In the genomic region with DNA sequence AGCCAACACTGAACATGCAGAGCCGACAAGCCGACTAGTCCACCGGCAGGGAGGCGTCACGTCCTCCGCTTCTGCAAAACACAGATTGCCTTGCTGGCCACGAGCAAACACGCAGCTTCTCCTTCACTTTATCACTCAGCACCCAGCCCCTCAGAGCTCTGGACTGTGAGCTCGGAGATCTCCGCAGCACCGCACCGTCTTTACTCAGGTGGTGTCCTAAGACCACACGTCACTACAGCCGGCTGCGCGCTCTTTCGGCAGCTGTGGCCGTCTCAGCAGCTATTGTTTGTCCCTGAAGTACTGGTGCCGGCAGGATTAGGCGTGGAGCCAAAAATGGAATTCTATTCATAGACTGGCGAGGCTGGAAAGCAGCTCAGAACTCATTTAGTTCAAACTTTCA, we compare ENCODE assay signal across 11 cellular contexts.
DNase-seq lines count a peak whose midpoint lies in the region; ATAC-seq and TF ChIP-seq lines count a peak whose summit lies in the region.
"Had no signal": no experiment of that assay in that cellular context is flagged by ENCODE, and none has a peak within 500 bp of the region (broad histone marks: within the 10 kb centered on the region; RNA-seq: fewer than 3 reads in every experiment).

No MANE protein-coding gene starts in this region.

- peaks cover 22% of the 10 kb centered on the region for H4K20me1 ChIP-seq in osteoblast (ENCODE audit: insufficient read depth, low read length)

- H2AFZ ChIP-seq in osteoblast (ENCODE audit: low read length): no peak overlapping the region

- peak overlapping the region; percentile 77 for H3K4me2 ChIP-seq in osteoblast (ENCODE audit: insufficient read depth, low read length)

- no peak overlapping the region for H3K4me3 Mint-ChIP-seq in Caco-2 (ENCODE audit: unreplicated experiment)
- H3K4me3 Mint-ChIP-seq: CD4-positive, alpha-beta memory T cell had no signal

- no peak overlapping the region for H3K4me3 ChIP-seq in Caco-2 (ENCODE audit: low read depth, low read length)
- peak overlapping the region; percentile 53 for H3K4me3 ChIP-seq in osteoblast (ENCODE audit: insufficient read depth, low read length)

- H3K4me1 ChIP-seq in Caco-2: peaks cover 19% of the 10 kb centered on the region
- H3K4me1 ChIP-seq in osteoblast (ENCODE audit: insufficient read depth, low read length): peaks cover 7% of the 10 kb centered on the region

- CTCF ChIA-PET in Caco-2 (lab: Charles Lee) (no interaction called here), RWPE1 (lab: Yijun Ruan, JAX) (interaction anchor here (0.6 kb wide), 1 partner anchor 1567 kb away, joined by 3 read pairs; no protein-coding TSS in a partner anchor)

- POLR2A ChIA-PET in Caco-2 (lab: Charles Lee): no interaction called here
- POLR2A ChIA-PET in RWPE1 (lab: Yijun Ruan, JAX; ENCODE audit: low non-redundant PET): no interaction called here

- peaks cover 87% of the 10 kb centered on the region for H3K79me2 ChIP-seq in osteoblast (ENCODE audit: insufficient read depth, low read length)

- H3K9me3 ChIP-seq in Caco-2: no peaks in the 10 kb centered on the region
- H3K9me3 ChIP-seq in osteoblast (ENCODE audit: low read depth, low read length): no peaks in the 10 kb centered on the region

- peaks cover 41% of the 10 kb centered on the region for H3K36me3 Mint-ChIP-seq in Caco-2 (ENCODE audit: insufficient read depth, unreplicated experiment)
- H3K36me3 Mint-ChIP-seq: CD4-positive, alpha-beta memory T cell had no signal

- intact Hi-C loops in Caco-2 (cut with micrococcal nuclease; ENCODE audit: unreplicated experiment) (no loop called here), Right ventricle myocardium inferior (cut with DNase I) (no loop called here)

- H3K9me3 Mint-ChIP-seq in Caco-2 (ENCODE audit: unreplicated experiment): no peaks in the 10 kb centered on the region

- no TSS peak for BruUV-seq in Caco-2 (replicated peaks; lab: Mats Ljungman, UMichigan)

- no peaks in the 10 kb centered on the region for H3K27me3 Mint-ChIP-seq in Caco-2 (ENCODE audit: insufficient read depth, unreplicated experiment)

- H3K36me3 ChIP-seq in Caco-2 (ENCODE audit: control insufficient read depth, insufficient read depth, low read length) (no peaks in the 10 kb centered on the region), osteoblast (ENCODE audit: insufficient read depth, low read length) (peaks cover 16% of the 10 kb centered on the region)

- peak overlapping the region; percentile 25 for H3K27ac Mint-ChIP-seq in Caco-2 (ENCODE audit: unreplicated experiment)
- H3K27ac Mint-ChIP-seq: CD4-positive, alpha-beta memory T cell had no signal

- no peaks in the 10 kb centered on the region for H3K27me3 ChIP-seq in Caco-2 (replicated peaks; ENCODE audit: control insufficient read depth, insufficient read depth, low read length)
- no peaks in the 10 kb centered on the region for H3K27me3 ChIP-seq in osteoblast (ENCODE audit: insufficient read depth, low read length)

- H3K4me1 Mint-ChIP-seq in Caco-2 (ENCODE audit: low read depth, unreplicated experiment): peaks cover 23% of the 10 kb centered on the region
- H3K4me1 Mint-ChIP-seq: CD4-positive, alpha-beta memory T cell had no signal

- peak; percentile 88 for ATAC-seq in Right ventricle myocardium inferior
- no peak for ATAC-seq in GM21529 (IDR thresholded peaks at IDR 0.05; ENCODE audit: unreplicated experiment)
- ATAC-seq in stimulated activated naive CD8-positive, alpha-beta T cell treated with anti-CD3 and anti-CD28 coated beads, Interleukin-15, Interleukin-2, amounts not matched to agents 100 U/mL and 50 U/mL, for 24 hours: no peak
- no peak for ATAC-seq in GM21723 (IDR thresholded peaks at IDR 0.05; ENCODE audit: unreplicated experiment)

- DNase-seq in Caco-2 (no peak), RWPE1 (ENCODE audit: low spot score) (no peak), Right ventricle myocardium inferior (ENCODE audit: missing footprints) (peak; percentile 74), osteoblast (ENCODE audit: insufficient read length, low spot score, missing footprints) (no peak), NCI-H2227 treated with DMSO at 0.1 percent for 48 hours (lab: John Stamatoyannopoulos, UW) (no peak)
- DNase-seq in stimulated activated naive CD8-positive, alpha-beta T cell treated with anti-CD3 and anti-CD28 coated beads, Interleukin-15, Interleukin-2, amounts not matched to agents 100 U/mL and 50 U/mL, for 24 hours: no peak
- DNase-seq: activated gamma-delta T cell; CD4-positive, alpha-beta memory T cell; SIG-M5 had no signal

- H3K27ac ChIP-seq in RWPE1: peak overlapping the region; percentile 25
- peak overlapping the region; percentile 18 for H3K27ac ChIP-seq in osteoblast (ENCODE audit: low read depth, low read length)

- TF ChIP-seq CTCF in Caco-2 (IDR thresholded peaks at IDR 0.05; ENCODE audit: insufficient read depth in 1 of 2, low read depth in 1 of 2, low read length in 1 of 2, severe bottlenecking in 1 of 2, unreplicated experiment in 1 of 2) (no peak), RWPE1 (conservative IDR thresholded peaks at IDR 0.05; ENCODE audit: low read depth) (no peak), osteoblast (IDR thresholded peaks at IDR 0.05; ENCODE audit: extremely low read depth, low read depth, low read length) (no peak)
